8 cellular contexts compared by ENCODE assay signal in genomic region chr11:66045177-66045639, GRCh38. TPM values are rescaled to one million over a fixed set of nuclear protein-coding genes. Genes with fewer than 3 reads are reported as not detected.
DNase-seq lines count a peak whose midpoint lies in the region; ATAC-seq and TF ChIP-seq lines count a peak whose summit lies in the region.

No MANE protein-coding gene starts in this region.

- TF ChIP-seq CTCF in BJ (IDR thresholded peaks at IDR 0.05; ENCODE audit: insufficient read depth, low read depth, low read length) (peak; percentile 97), GM20000 (IDR thresholded peaks at IDR 0.05; ENCODE audit: extremely low read depth, missing control alignments) (peak; percentile 94)

- peaks cover 2% of the 10 kb centered on the region for H3K4me1 ChIP-seq in adipocyte (ENCODE audit: control insufficient read depth, insufficient read depth, low read length)

- no peaks in the 10 kb centered on the region for H3K36me3 ChIP-seq in BJ (ENCODE audit: control insufficient read depth, insufficient read depth, low read length)
- no peaks in the 10 kb centered on the region for H3K36me3 ChIP-seq in adipocyte (ENCODE audit: control insufficient read depth, insufficient read depth, low read length, severe bottlenecking)

- no peak for DNase-seq in BJ (ENCODE audit: low read depth)
- peak; percentile 95 for DNase-seq in GM20000 (ENCODE audit: low spot score)
- peak; percentile 87 for DNase-seq in NCI-H146 (lab: John Stamatoyannopoulos, UW)
- DNase-seq in T-helper 2 cell, result peak; percentile 66 to 83 (median 74)
- peak; percentile 96 for DNase-seq in adipocyte (ENCODE audit: low read depth)
- DNase-seq in left cardiac atrium, result peak; percentile 76
- DNase-seq in retina, result peak; percentile 80

- CTCF ChIA-PET in BJ (lab: Yijun Ruan, JAX), result interaction anchor here (0.6 to 4.7 kb wide), 23 partner anchors 10 to 934 kb away, joined by 3 to 40 read pairs (median 4); partner anchors contain the start of genes CATSPER1 and RELA

- H3K9me3 ChIP-seq in adipocyte (ENCODE audit: control insufficient read depth, low read length), result peaks cover 4% of the 10 kb centered on the region

- POLR2A ChIA-PET in BJ (lab: Charles Lee), result interaction anchor here (0.6 to 1.2 kb wide), 2 partner anchors 8 to 222 kb away, joined by 3 to 4 read pairs; no protein-coding TSS in a partner anchor

- H3K4me3 ChIP-seq in BJ (ENCODE audit: low read depth, low read length) (no peak overlapping the region), adipocyte (ENCODE audit: low read length) (no peak overlapping the region)

- intact Hi-C loops in left cardiac atrium (cut with DNase I), result no loop called here

- ATAC-seq in left cardiac atrium, result peak; percentile 69 to 72
- ATAC-seq in HG02938 (IDR thresholded peaks at IDR 0.05; ENCODE audit: unreplicated experiment), result no peak

- H3K27me3 ChIP-seq in BJ (ENCODE audit: control insufficient read depth, insufficient read depth, low read length) (no peaks in the 10 kb centered on the region; the same call in 1 of the 2 replicates), adipocyte (replicated peaks; ENCODE audit: control insufficient read depth, insufficient read depth, low read length) (peaks cover 49% of the 10 kb centered on the region)

- no peak overlapping the region for H3K9ac ChIP-seq in adipocyte (ENCODE audit: low read length)

RNA-seq across cellular contexts. Expression of gene GAL3ST3, which starts 3.8 kb away (rescaled TPM):
- not detected in 2 replicates for polyA plus RNA-seq in BJ (2011; rRNA removed)
- not detected in 2 replicates for polyA minus RNA-seq in BJ (2011; rRNA and poly(A)+ RNA removed)
- total RNA-seq in left cardiac atrium, result 1 to 10 TPM; 7.8 to 9.8 TPM

RNA-seq across cellular contexts. Expression of gene SF3B2, which starts 7.0 kb away (rescaled TPM):
- polyA plus RNA-seq in BJ (2011; rRNA removed), result 70.3 and 82.7 TPM in 2 replicates
- 49.1 and 68.5 TPM in 2 replicates for polyA minus RNA-seq in BJ (2011; rRNA and poly(A)+ RNA removed)
- total RNA-seq in left cardiac atrium, result 100 to 1,000 TPM in 1 of 2 donors, 10 to 100 TPM in 1; 78.7 to 101 TPM

RNA-seq across cellular contexts. Expression of gene CATSPER1, which starts 18.9 kb away (rescaled TPM):
- 0.56 and 0.69 TPM in 2 replicates for polyA plus RNA-seq in BJ (2011; rRNA removed)
- 0.10 TPM in 1 of 2 replicates, not detected in the other for polyA minus RNA-seq in BJ (2011; rRNA and poly(A)+ RNA removed)
- under 1 TPM in 1 of 2 donors, not detected in 1; 0.26 TPM for total RNA-seq in left cardiac atrium

RNA-seq across cellular contexts. Expression of gene PACS1, which starts 24.9 kb away (rescaled TPM):
- 34.3 and 35.8 TPM in 2 replicates for polyA plus RNA-seq in BJ (2011; rRNA removed)
- 103 TPM in 2 replicates for polyA minus RNA-seq in BJ (2011; rRNA and poly(A)+ RNA removed)
- total RNA-seq in left cardiac atrium, result 10 to 100 TPM; 51.6 to 74.4 TPM

RNA-seq across cellular contexts. Expression of gene CST6, which starts 33.4 kb away (rescaled TPM):
- 4.8 and 5.9 TPM in 2 replicates for polyA plus RNA-seq in BJ (2011; rRNA removed)
- 0.41 and 0.81 TPM in 2 replicates for polyA minus RNA-seq in BJ (2011; rRNA and poly(A)+ RNA removed)
- total RNA-seq in left cardiac atrium, result 1 to 10 TPM in 1 of 2 donors, under 1 TPM in 1; 0.91 to 2.6 TPM
